ENCODE assay signal across 9 cellular contexts in genomic region chrX:119015407-119016242, GRCh38. TPM values are rescaled to one million over a fixed set of nuclear protein-coding genes. Genes with fewer than 3 reads are reported as not detected.
DNase-seq lines count a peak whose midpoint lies in the region; ATAC-seq and TF ChIP-seq lines count a peak whose summit lies in the region.
"Had no signal": no experiment of that assay in that cellular context is flagged by ENCODE, and none has a peak within 500 bp of the region (broad histone marks: within the 10 kb centered on the region; RNA-seq: fewer than 3 reads in every experiment).

No MANE protein-coding gene starts in this region.

- H3K4me3 ChIP-seq in OCI-LY1 (ENCODE audit: low read depth, low read length, poor library complexity, severe bottlenecking) (no peak overlapping the region), retinal pigment epithelial cell (ENCODE audit: low read length) (no peak overlapping the region), colonic mucosa (no peak overlapping the region)

- TF ChIP-seq CTCF in OCI-LY1 (IDR thresholded peaks at IDR 0.05; ENCODE audit: low read length) (no peak), retinal pigment epithelial cell (conservative IDR thresholded peaks at IDR 0.05; ENCODE audit: low read depth, low read length) (no peak), colonic mucosa (IDR thresholded peaks at IDR 0.05) (no peak)

- peak; percentile 63 for DNase-seq in activated effector memory CD4-positive, alpha-beta T cell treated with anti-CD3 and anti-CD28 coated beads, Interleukin-2, amount 50 U/mL, for 16 hours
- no peak for DNase-seq in activated effector memory CD4-positive, alpha-beta T cell treated with Interleukin-2 at 50 U/mL for 16 hours
- DNase-seq in dermis microvascular lymphatic vessel endothelial cell (ENCODE audit: low read depth in 2 of 2) (peak; percentile 77 to 94), retinal pigment epithelial cell (ENCODE audit: low read depth) (peak; percentile 55), colonic mucosa (no peak), DMS79 (lab: John Stamatoyannopoulos, UW) (no peak)

- H3K9me2 ChIP-seq in OCI-LY1 (ENCODE audit: low read depth, low read length) = no peaks in the 10 kb centered on the region

- intact Hi-C loops in colonic mucosa (cut with DNase I) = no loop called here

- peak; percentile 95 for ATAC-seq in HG02884 (IDR thresholded peaks at IDR 0.05; ENCODE audit: unreplicated experiment)

- H3K9me3 ChIP-seq in OCI-LY1 (ENCODE audit: low read length) (no peaks in the 10 kb centered on the region), colonic mucosa (no peaks in the 10 kb centered on the region)

- H2AFZ ChIP-seq in OCI-LY1 (ENCODE audit: low read length) = no peak overlapping the region

- peak overlapping the region; percentile 78 for H3K27ac ChIP-seq in OCI-LY1 (ENCODE audit: low read depth, low read length, poor library complexity, severe bottlenecking)
- H3K27ac ChIP-seq in colonic mucosa = no peak overlapping the region

- no peaks in the 10 kb centered on the region for H3F3A ChIP-seq in OCI-LY1 (ENCODE audit: insufficient read depth, low read length)

- H3K9ac ChIP-seq in OCI-LY1 (ENCODE audit: low read length) = no peak overlapping the region
- no peak overlapping the region for H3K9ac ChIP-seq in colonic mucosa (ENCODE audit: low read depth in 2 of 2, low read length in 2 of 2)

- H3K4me1 ChIP-seq in OCI-LY1 (ENCODE audit: insufficient read depth, low read length, severe bottlenecking) = peaks cover 16% of the 10 kb centered on the region
- H3K4me1 ChIP-seq in colonic mucosa = no peaks in the 10 kb centered on the region

- H3K4me2 ChIP-seq in OCI-LY1 (ENCODE audit: low read length) = peak overlapping the region; percentile 19; the same call in 1 of the 2 replicates

- H3K79me2 ChIP-seq in OCI-LY1 (ENCODE audit: insufficient read depth, low read length) = no peaks in the 10 kb centered on the region

- H4K20me1 ChIP-seq in OCI-LY1 (ENCODE audit: insufficient read depth, low read length) = no peaks in the 10 kb centered on the region

- H3K27me3 ChIP-seq in OCI-LY1 (ENCODE audit: insufficient read depth, low read length) (no peaks in the 10 kb centered on the region), colonic mucosa (no peaks in the 10 kb centered on the region)

- H3K36me3 ChIP-seq in OCI-LY1 (ENCODE audit: insufficient read depth, low read length) (peaks cover 63% of the 10 kb centered on the region), colonic mucosa (no peaks in the 10 kb centered on the region)

RNA-seq across cellular contexts. Expression of gene LONRF3, which starts 41.2 kb away (rescaled TPM):
- total RNA-seq in dermis microvascular lymphatic vessel endothelial cell (21.1 and 38.4 TPM in 2 replicates), colonic mucosa (1 to 10 TPM; 7.4 to 7.8 TPM)

RNA-seq across cellular contexts. Expression of gene CT47C1, which starts 57.2 kb away (rescaled TPM):
- not detected in 2 replicates for total RNA-seq in dermis microvascular lymphatic vessel endothelial cell
- not detected for total RNA-seq in colonic mucosa
- total RNA-seq: urinary bladder had no signal

Comparison
In these comparisons a context has a peak if more than half of its experiments do, and no peak if none do; other contexts are left out.
1. DNase-seq: peak in activated effector memory CD4-positive, alpha-beta T cell treated with anti-CD3 and anti-CD28 coated beads, Interleukin-2, amount 50 U/mL, for 16 hours (single experiment), dermis microvascular lymphatic vessel endothelial cell (2 of 2) and retinal pigment epithelial cell (single experiment); none in activated effector memory CD4-positive, alpha-beta T cell treated with Interleukin-2 at 50 U/mL for 16 hours (single experiment), colonic mucosa (single experiment) and DMS79 (single experiment).